Comparison of ENCODE assay signal across 1 cellular context in genomic region chr17:40219073-40219860, GRCh38.
TF ChIP-seq lines count a peak whose summit lies in the region.

Gene WIPF2 (plus strand): TSS chr17:40219304. CDS start chr17:40256460, 37,156 bp downstream.

TF ChIP-seq in HepG2, 621 proteins besides CTCF, POLR2A, EP300 and RAD21 (continued from another document and continues in another):
- TF ChIP-seq, protein P1, sequence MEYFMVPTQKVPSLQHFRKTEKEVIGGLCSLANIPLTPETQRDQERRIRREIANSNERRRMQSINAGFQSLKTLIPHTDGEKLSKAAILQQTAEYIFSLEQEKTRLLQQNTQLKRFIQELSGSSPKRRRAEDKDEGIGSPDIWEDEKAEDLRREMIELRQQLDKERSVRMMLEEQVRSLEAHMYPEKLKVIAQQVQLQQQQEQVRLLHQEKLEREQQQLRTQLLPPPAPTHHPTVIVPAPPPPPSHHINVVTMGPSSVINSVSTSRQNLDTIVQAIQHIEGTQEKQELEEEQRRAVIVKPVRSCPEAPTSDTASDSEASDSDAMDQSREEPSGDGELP (IDR thresholded peaks at IDR 0.05; ENCODE audit: borderline replicate concordance, low read depth) = no peak
- TF ChIP-seq ZNF652 (CRISPR knock-in tag; IDR thresholded peaks at IDR 0.05; ENCODE audit: borderline replicate concordance, low read depth) (no peak), CHD2 (IDR thresholded peaks at IDR 0.05; ENCODE audit: low read depth, low read length) (no peak), RORA (CRISPR knock-in tag; IDR thresholded peaks at IDR 0.05) (no peak), HMG20B (CRISPR knock-in tag; conservative IDR thresholded peaks at IDR 0.05) (0 out of 2 replicates have a peak, but pooled peaks have one; percentile 47), ZNF576 (CRISPR knock-in tag; IDR thresholded peaks at IDR 0.05) (peak; percentile 75; the same call in 1 of the 2 replicates), JARID2 (CRISPR knock-in tag; IDR thresholded peaks at IDR 0.05; ENCODE audit: insufficient replicate concordance) (no peak), ZFAT (CRISPR knock-in tag; conservative IDR thresholded peaks at IDR 0.05) (no peak), NFRKB (IDR thresholded peaks at IDR 0.05) (peak; percentile 66; the same call in 1 of the 2 replicates), MED1 (CRISPR knock-in tag; IDR thresholded peaks at IDR 0.05) (peak; percentile 20; the same call in 1 of the 2 replicates), ZBTB3 (CRISPR knock-in tag; IDR thresholded peaks at IDR 0.05; ENCODE audit: borderline replicate concordance, low read depth) (peak; percentile 73; the same call in 1 of the 2 replicates), GLI4 (CRISPR knock-in tag; IDR thresholded peaks at IDR 0.05; ENCODE audit: borderline replicate concordance) (no peak), PHF20 (CRISPR knock-in tag; IDR thresholded peaks at IDR 0.05) (peak; percentile 89), ZNF253 (CRISPR knock-in tag; IDR thresholded peaks at IDR 0.05; ENCODE audit: borderline replicate concordance) (no peak), NFIB (CRISPR knock-in tag; IDR thresholded peaks at IDR 0.05; ENCODE audit: borderline replicate concordance) (no peak), MED13 (CRISPR knock-in tag; IDR thresholded peaks at IDR 0.05) (0 out of 2 replicates have a peak, but pooled peaks have one; percentile 30), ZNF776 (CRISPR knock-in tag; IDR thresholded peaks at IDR 0.05) (peak; percentile 54; the same call in 1 of the 2 replicates), ZNF839 (CRISPR knock-in tag; IDR thresholded peaks at IDR 0.05; ENCODE audit: borderline replicate concordance) (no peak), ZNF781 (CRISPR knock-in tag; IDR thresholded peaks at IDR 0.05; ENCODE audit: borderline replicate concordance, not compliant biosample characterization) (no peak), HNF1A (IDR thresholded peaks at IDR 0.05; ENCODE audit: low read depth) (no peak), HNF1A (CRISPR knock-in tag; IDR thresholded peaks at IDR 0.05; ENCODE audit: borderline replicate concordance) (peak; percentile 58; the same call in 1 of the 2 replicates), ZNF503 (CRISPR knock-in tag; IDR thresholded peaks at IDR 0.05) (no peak), ZNF704 (CRISPR knock-in tag; IDR thresholded peaks at IDR 0.05; ENCODE audit: borderline replicate concordance) (no peak), TAF1 (CRISPR knock-in tag; IDR thresholded peaks at IDR 0.05) (peak; percentile 81), SNAPC2 (CRISPR knock-in tag; IDR thresholded peaks at IDR 0.05) (no peak), ZNF660 (CRISPR knock-in tag; IDR thresholded peaks at IDR 0.05; ENCODE audit: borderline replicate concordance, low read depth) (no peak; the same call in 1 of the 2 replicates), ELF3 (CRISPR knock-in tag; IDR thresholded peaks at IDR 0.05) (peak; percentile 98), ZNF251 (CRISPR knock-in tag; IDR thresholded peaks at IDR 0.05) (0 out of 2 replicates have a peak, but pooled peaks have one; percentile 39), NFE2L1 (CRISPR knock-in tag; IDR thresholded peaks at IDR 0.05; ENCODE audit: borderline replicate concordance) (no peak), JDP2 (CRISPR knock-in tag; IDR thresholded peaks at IDR 0.05; ENCODE audit: borderline replicate concordance) (no peak), IRF2 (CRISPR knock-in tag; IDR thresholded peaks at IDR 0.05) (0 out of 2 replicates have a peak, but pooled peaks have one; percentile 35), ZMYM4 (CRISPR knock-in tag; IDR thresholded peaks at IDR 0.05) (peak; percentile 94), AGO2 (optimal IDR thresholded peaks at IDR 0.05; ENCODE audit: low read depth, low read length) (peak; percentile 85), NCOA5 (CRISPR knock-in tag; IDR thresholded peaks at IDR 0.05) (no peak), ZNF556 (CRISPR knock-in tag; IDR thresholded peaks at IDR 0.05; ENCODE audit: borderline replicate concordance) (peak; percentile 59; the same call in 1 of the 2 replicates)
- TF ChIP-seq, protein P2, sequence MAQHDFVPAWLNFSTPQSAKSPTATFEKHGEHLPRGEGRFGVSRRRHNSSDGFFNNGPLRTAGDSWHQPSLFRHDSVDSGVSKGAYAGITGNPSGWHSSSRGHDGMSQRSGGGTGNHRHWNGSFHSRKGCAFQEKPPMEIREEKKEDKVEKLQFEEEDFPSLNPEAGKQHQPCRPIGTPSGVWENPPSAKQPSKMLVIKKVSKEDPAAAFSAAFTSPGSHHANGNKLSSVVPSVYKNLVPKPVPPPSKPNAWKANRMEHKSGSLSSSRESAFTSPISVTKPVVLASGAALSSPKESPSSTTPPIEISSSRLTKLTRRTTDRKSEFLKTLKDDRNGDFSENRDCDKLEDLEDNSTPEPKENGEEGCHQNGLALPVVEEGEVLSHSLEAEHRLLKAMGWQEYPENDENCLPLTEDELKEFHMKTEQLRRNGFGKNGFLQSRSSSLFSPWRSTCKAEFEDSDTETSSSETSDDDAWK (CRISPR knock-in tag; IDR thresholded peaks at IDR 0.05) = no peak
- TF ChIP-seq, protein P3, sequence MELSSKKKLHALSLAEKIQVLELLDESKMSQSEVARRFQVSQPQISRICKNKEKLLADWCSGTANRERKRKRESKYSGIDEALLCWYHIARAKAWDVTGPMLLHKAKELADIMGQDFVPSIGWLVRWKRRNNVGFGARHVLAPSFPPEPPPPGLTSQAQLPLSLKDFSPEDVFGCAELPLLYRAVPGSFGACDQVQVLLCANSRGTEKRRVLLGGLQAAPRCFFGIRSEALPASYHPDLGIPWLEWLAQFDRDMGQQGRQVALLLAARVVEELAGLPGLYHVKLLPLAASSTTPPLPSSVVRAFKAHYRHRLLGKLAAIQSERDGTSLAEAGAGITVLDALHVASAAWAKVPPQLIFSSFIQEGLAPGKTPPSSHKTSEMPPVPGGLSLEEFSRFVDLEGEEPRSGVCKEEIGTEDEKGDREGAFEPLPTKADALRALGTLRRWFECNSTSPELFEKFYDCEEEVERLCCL (CRISPR knock-in tag; IDR thresholded peaks at IDR 0.05; ENCODE audit: borderline replicate concordance) = no peak
- TF ChIP-seq, protein P4, sequence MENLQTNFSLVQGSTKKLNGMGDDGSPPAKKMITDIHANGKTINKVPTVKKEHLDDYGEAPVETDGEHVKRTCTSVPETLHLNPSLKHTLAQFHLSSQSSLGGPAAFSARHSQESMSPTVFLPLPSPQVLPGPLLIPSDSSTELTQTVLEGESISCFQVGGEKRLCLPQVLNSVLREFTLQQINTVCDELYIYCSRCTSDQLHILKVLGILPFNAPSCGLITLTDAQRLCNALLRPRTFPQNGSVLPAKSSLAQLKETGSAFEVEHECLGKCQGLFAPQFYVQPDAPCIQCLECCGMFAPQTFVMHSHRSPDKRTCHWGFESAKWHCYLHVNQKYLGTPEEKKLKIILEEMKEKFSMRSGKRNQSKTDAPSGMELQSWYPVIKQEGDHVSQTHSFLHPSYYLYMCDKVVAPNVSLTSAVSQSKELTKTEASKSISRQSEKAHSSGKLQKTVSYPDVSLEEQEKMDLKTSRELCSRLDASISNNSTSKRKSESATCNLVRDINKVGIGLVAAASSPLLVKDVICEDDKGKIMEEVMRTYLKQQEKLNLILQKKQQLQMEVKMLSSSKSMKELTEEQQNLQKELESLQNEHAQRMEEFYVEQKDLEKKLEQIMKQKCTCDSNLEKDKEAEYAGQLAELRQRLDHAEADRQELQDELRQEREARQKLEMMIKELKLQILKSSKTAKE (CRISPR knock-in tag; IDR thresholded peaks at IDR 0.05; ENCODE audit: borderline replicate concordance) = no peak
- TF ChIP-seq, protein P5, sequence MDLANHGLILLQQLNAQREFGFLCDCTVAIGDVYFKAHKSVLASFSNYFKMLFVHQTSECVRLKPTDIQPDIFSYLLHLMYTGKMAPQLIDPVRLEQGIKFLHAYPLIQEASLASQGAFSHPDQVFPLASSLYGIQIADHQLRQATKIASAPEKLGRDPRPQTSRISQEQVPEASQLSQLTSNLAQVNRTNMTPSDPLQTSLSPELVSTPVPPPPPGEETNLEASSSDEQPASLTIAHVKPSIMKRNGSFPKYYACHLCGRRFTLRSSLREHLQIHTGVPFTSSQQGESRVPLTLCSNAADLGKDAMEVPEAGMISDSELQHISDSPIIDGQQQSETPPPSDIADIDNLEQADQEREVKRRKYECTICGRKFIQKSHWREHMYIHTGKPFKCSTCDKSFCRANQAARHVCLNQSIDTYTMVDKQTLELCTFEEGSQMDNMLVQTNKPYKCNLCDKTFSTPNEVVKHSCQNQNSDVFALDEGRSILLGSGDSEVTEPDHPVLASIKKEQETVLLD (CRISPR knock-in tag; IDR thresholded peaks at IDR 0.05; ENCODE audit: low read depth) = peak; percentile 88
- TF ChIP-seq, protein P6, sequence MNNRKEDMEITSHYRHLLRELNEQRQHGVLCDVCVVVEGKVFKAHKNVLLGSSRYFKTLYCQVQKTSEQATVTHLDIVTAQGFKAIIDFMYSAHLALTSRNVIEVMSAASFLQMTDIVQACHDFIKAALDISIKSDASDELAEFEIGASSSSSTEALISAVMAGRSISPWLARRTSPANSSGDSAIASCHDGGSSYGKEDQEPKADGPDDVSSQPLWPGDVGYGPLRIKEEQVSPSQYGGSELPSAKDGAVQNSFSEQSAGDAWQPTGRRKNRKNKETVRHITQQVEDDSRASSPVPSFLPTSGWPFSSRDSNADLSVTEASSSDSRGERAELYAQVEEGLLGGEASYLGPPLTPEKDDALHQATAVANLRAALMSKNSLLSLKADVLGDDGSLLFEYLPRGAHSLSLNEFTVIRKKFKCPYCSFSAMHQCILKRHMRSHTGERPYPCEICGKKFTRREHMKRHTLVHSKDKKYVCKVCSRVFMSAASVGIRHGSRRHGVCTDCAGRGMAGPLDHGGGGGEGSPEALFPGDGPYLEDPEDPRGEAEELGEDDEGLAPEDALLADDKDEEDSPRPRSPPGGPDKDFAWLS (CRISPR knock-in tag; IDR thresholded peaks at IDR 0.05; ENCODE audit: borderline replicate concordance) = no peak; the same call in 1 of the 2 replicates
- TF ChIP-seq, protein P7, sequence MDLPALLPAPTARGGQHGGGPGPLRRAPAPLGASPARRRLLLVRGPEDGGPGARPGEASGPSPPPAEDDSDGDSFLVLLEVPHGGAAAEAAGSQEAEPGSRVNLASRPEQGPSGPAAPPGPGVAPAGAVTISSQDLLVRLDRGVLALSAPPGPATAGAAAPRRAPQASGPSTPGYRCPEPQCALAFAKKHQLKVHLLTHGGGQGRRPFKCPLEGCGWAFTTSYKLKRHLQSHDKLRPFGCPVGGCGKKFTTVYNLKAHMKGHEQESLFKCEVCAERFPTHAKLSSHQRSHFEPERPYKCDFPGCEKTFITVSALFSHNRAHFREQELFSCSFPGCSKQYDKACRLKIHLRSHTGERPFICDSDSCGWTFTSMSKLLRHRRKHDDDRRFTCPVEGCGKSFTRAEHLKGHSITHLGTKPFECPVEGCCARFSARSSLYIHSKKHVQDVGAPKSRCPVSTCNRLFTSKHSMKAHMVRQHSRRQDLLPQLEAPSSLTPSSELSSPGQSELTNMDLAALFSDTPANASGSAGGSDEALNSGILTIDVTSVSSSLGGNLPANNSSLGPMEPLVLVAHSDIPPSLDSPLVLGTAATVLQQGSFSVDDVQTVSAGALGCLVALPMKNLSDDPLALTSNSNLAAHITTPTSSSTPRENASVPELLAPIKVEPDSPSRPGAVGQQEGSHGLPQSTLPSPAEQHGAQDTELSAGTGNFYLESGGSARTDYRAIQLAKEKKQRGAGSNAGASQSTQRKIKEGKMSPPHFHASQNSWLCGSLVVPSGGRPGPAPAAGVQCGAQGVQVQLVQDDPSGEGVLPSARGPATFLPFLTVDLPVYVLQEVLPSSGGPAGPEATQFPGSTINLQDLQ (CRISPR knock-in tag; IDR thresholded peaks at IDR 0.05) = no peak; the same call in 1 of the 2 replicates
